Comparison of ENCODE assay signal across 2 cellular contexts in genomic region chr2:46922606-46923005, GRCh38.
TF ChIP-seq lines count a peak whose summit lies in the region.

No MANE protein-coding gene starts in this region.

TF ChIP-seq in endothelial cell of umbilical vein, 7 proteins besides CTCF, POLR2A, EP300 and RAD21:
- TF ChIP-seq MYC (IDR thresholded peaks at IDR 0.05; ENCODE audit: low read depth, low read length) = no peak
- no peak for TF ChIP-seq FOS (IDR thresholded peaks at IDR 0.05; ENCODE audit: borderline replicate concordance, insufficient read depth, low read length)
- no peak for TF ChIP-seq JUN (IDR thresholded peaks at IDR 0.05; ENCODE audit: borderline replicate concordance, insufficient read depth, insufficient read length, low read depth)
- TF ChIP-seq POLR2AphosphoS5 (IDR thresholded peaks at IDR 0.05; ENCODE audit: insufficient read depth, low read depth, low read length) = no peak

TF ChIP-seq in SK-N-SH, 30 proteins besides CTCF, POLR2A, EP300 and RAD21:
- no peak for TF ChIP-seq TAF1 (IDR thresholded peaks at IDR 0.05; ENCODE audit: borderline replicate concordance, low read depth, low read length)
- TF ChIP-seq NRF1 (IDR thresholded peaks at IDR 0.05; ENCODE audit: low read depth, low read length) = no peak
- TF ChIP-seq RFX5 (IDR thresholded peaks at IDR 0.05; ENCODE audit: low read length) = no peak
- no peak for TF ChIP-seq MXI1 (IDR thresholded peaks at IDR 0.05; ENCODE audit: low read depth, low read length)
- TF ChIP-seq, protein P1, sequence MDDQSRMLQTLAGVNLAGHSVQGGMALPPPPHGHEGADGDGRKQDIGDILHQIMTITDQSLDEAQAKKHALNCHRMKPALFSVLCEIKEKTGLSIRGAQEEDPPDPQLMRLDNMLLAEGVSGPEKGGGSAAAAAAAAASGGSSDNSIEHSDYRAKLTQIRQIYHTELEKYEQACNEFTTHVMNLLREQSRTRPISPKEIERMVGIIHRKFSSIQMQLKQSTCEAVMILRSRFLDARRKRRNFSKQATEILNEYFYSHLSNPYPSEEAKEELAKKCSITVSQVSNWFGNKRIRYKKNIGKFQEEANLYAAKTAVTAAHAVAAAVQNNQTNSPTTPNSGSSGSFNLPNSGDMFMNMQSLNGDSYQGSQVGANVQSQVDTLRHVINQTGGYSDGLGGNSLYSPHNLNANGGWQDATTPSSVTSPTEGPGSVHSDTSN (IDR thresholded peaks at IDR 0.05) = no peak
- TF ChIP-seq MEF2A (IDR thresholded peaks at IDR 0.05; ENCODE audit: borderline replicate concordance, low read depth) = no peak
- TF ChIP-seq ZBTB33 (IDR thresholded peaks at IDR 0.05; ENCODE audit: borderline replicate concordance, low read depth) = no peak
- no peak for TF ChIP-seq FOXM1 (IDR thresholded peaks at IDR 0.05; ENCODE audit: low read depth)
- TF ChIP-seq IRF3 (IDR thresholded peaks at IDR 0.05; ENCODE audit: low read depth, low read length) = no peak
